32 cellular contexts compared by ENCODE assay signal in genomic region chr14:105219043-105219612, GRCh38. TPM values are rescaled to one million over a fixed set of nuclear protein-coding genes. Genes with fewer than 3 reads are reported as not detected.
"Had no signal": no experiment of that assay in that cellular context is flagged by ENCODE, and none has a peak within 500 bp of the region (broad histone marks: within the 10 kb centered on the region; RNA-seq: fewer than 3 reads in every experiment).

No MANE protein-coding gene starts in this region.

- H3K27ac Mint-ChIP-seq: activated CD4-positive, alpha-beta T cell treated with anti-CD3 and anti-CD28 coated beads for 36 hours; activated CD4-positive, alpha-beta T cell treated with anti-CD3 and anti-CD28 coated beads, Interleukin-2, amount 10 ng/mL, durations not matched to agents 7 days and 5 days; activated naive CD4-positive, alpha-beta T cell treated with anti-CD3 and anti-CD28 coated beads, Interleukin-2, amount 10 ng/mL, durations not matched to agents 7 days and 5 days; activated naive CD8-positive, alpha-beta T cell treated with anti-CD3 and anti-CD28 coated beads, Interleukin-2, amount 10 ng/mL, durations not matched to agents 7 days and 5 days; activated T-helper 1 cell treated with anti-CD3 and anti-CD28 coated beads, Interleukin-12 subunit alpha, Interleukin-12 subunit beta, Interleukin-2, Interleukin-4 antibody, amounts not matched to agents 30 ng/mL and 10 ng/mL and 1 ng/mL, durations not matched to agents 14 hours and 24 hours and 36 hours; T-helper 1 cell treated with Interleukin-12 subunit alpha and Interleukin-12 subunit beta and Interleukin-4 antibody, amounts not matched to agents 30 μg/mL and 1 μg/mL, for 36 hours; T-helper 2 cell treated with Interferon-gamma antibody and Interleukin-4, amounts not matched to agents 5 μg/mL and 100 μg/mL, for 36 hours had no signal

- ATAC-seq: activated CD4-positive, alpha-beta T cell treated with anti-CD3 and anti-CD28 coated beads for 36 hours; activated CD4-positive, CD25-positive, alpha-beta regulatory T cell treated with anti-CD3 and anti-CD28 coated beads, Interleukin-2, amount 50 U/mL, for 24 hours; activated CD8-positive, alpha-beta T cell treated with anti-CD3 and anti-CD28 coated beads, Interleukin-2, amount 10 ng/mL, durations not matched to agents 7 days and 5 days; activated T-cell treated with anti-CD3 and anti-CD28 coated beads, Interleukin-2, amount 50 U/mL, for 4 hours; Panc1 had no signal

- H3K36me3 ChIP-seq: MG63 had no signal

- H3K27me3 ChIP-seq: ascending aorta, cardiac muscle cell, MG63, SJCRH30 had no signal

- H3K9me3 Mint-ChIP-seq: activated CD4-positive, alpha-beta T cell treated with anti-CD3 and anti-CD28 coated beads, Interleukin-2, amount 10 ng/mL, durations not matched to agents 7 days and 5 days; activated naive CD8-positive, alpha-beta T cell treated with anti-CD3 and anti-CD28 coated beads, Interleukin-2, amount 10 ng/mL, durations not matched to agents 7 days and 5 days; activated T-cell treated with anti-CD3 and anti-CD28 coated beads, Interleukin-2, amount 50 U/mL, for 4 hours; activated T-helper 1 cell treated with anti-CD3 and anti-CD28 coated beads, Interleukin-12 subunit alpha, Interleukin-12 subunit beta, Interleukin-2, Interleukin-4 antibody, amounts not matched to agents 30 ng/mL and 10 ng/mL and 1 ng/mL, durations not matched to agents 14 hours and 24 hours and 36 hours; central memory CD8-positive, alpha-beta T cell; T-helper 1 cell treated with Interleukin-12 subunit alpha and Interleukin-12 subunit beta and Interleukin-4 antibody, amounts not matched to agents 30 μg/mL and 1 μg/mL, for 36 hours; T-helper 2 cell treated with Interferon-gamma antibody and Interleukin-4, amounts not matched to agents 5 μg/mL and 100 μg/mL, for 36 hours had no signal

- H3K27me3 Mint-ChIP-seq: activated CD4-positive, alpha-beta T cell treated with anti-CD3 and anti-CD28 coated beads for 36 hours; activated CD4-positive, alpha-beta T cell treated with anti-CD3 and anti-CD28 coated beads, Interleukin-2, amount 10 ng/mL, durations not matched to agents 7 days and 5 days; activated naive CD4-positive, alpha-beta T cell treated with anti-CD3 and anti-CD28 coated beads, Interleukin-2, amount 10 ng/mL, durations not matched to agents 7 days and 5 days; activated naive CD8-positive, alpha-beta T cell treated with anti-CD3 and anti-CD28 coated beads, Interleukin-2, amount 10 ng/mL, durations not matched to agents 7 days and 5 days; central memory CD8-positive, alpha-beta T cell had no signal

- H3K27ac ChIP-seq: ascending aorta, cardiac muscle cell, SJCRH30, SK-N-MC had no signal

- H3K4me1 Mint-ChIP-seq: activated CD4-positive, alpha-beta T cell treated with anti-CD3 and anti-CD28 coated beads for 36 hours; activated CD4-positive, alpha-beta T cell treated with anti-CD3 and anti-CD28 coated beads, Interleukin-2, amount 10 ng/mL, durations not matched to agents 7 days and 5 days; activated naive CD4-positive, alpha-beta T cell treated with anti-CD3 and anti-CD28 coated beads, Interleukin-2, amount 10 ng/mL, durations not matched to agents 7 days and 5 days had no signal

- H3K4me3 Mint-ChIP-seq: activated CD4-positive, alpha-beta T cell treated with anti-CD3 and anti-CD28 coated beads for 36 hours; activated CD4-positive, alpha-beta T cell treated with anti-CD3 and anti-CD28 coated beads, Interleukin-2, amount 10 ng/mL, durations not matched to agents 7 days and 5 days; activated CD8-positive, alpha-beta T cell treated with anti-CD3 and anti-CD28 coated beads, Interleukin-2, amount 10 ng/mL, durations not matched to agents 7 days and 5 days; activated naive CD4-positive, alpha-beta T cell treated with anti-CD3 and anti-CD28 coated beads, Interleukin-2, amount 10 ng/mL, durations not matched to agents 7 days and 5 days; activated naive CD8-positive, alpha-beta T cell treated with anti-CD3 and anti-CD28 coated beads, Interleukin-2, amount 10 ng/mL, durations not matched to agents 7 days and 5 days; activated T-cell treated with anti-CD3 and anti-CD28 coated beads, Interleukin-2, amount 50 U/mL, for 4 hours; activated T-helper 1 cell treated with anti-CD3 and anti-CD28 coated beads, Interleukin-12 subunit alpha, Interleukin-12 subunit beta, Interleukin-2, Interleukin-4 antibody, amounts not matched to agents 30 ng/mL and 10 ng/mL and 1 ng/mL, durations not matched to agents 14 hours and 24 hours and 36 hours; central memory CD8-positive, alpha-beta T cell; T-helper 1 cell treated with Interleukin-12 subunit alpha and Interleukin-12 subunit beta and Interleukin-4 antibody, amounts not matched to agents 30 μg/mL and 1 μg/mL, for 36 hours; T-helper 2 cell treated with Interferon-gamma antibody and Interleukin-4, amounts not matched to agents 5 μg/mL and 100 μg/mL, for 36 hours had no signal

- H3K4me1 ChIP-seq: ascending aorta had no signal

- H3K9me3 ChIP-seq: ascending aorta, MG63, SJCRH30 had no signal

- H3K4me3 ChIP-seq: ascending aorta, cardiac muscle cell, MG63, SJCRH30, SK-N-MC had no signal

- DNase-seq: activated CD4-positive, alpha-beta T cell treated with anti-CD3 and anti-CD28 coated beads for 36 hours; activated CD4-positive, alpha-beta T cell treated with anti-CD3 and anti-CD28 coated beads, Interleukin-2, amount 10 ng/mL, durations not matched to agents 7 days and 5 days; activated CD4-positive, alpha-beta T cell treated with anti-CD3 and anti-CD28 coated beads, Interleukin-2, amount 50 U/mL, for 48 hours; activated CD8-positive, alpha-beta memory T cell treated with anti-CD3 and anti-CD28 coated beads, Interleukin-2, amount 50 U/mL, for 4 hours; activated CD8-positive, alpha-beta T cell treated with anti-CD3 and anti-CD28 coated beads, Interleukin-2, amount 10 ng/mL, durations not matched to agents 7 days and 5 days; activated naive CD4-positive, alpha-beta T cell treated with anti-CD3 and anti-CD28 coated beads, Interleukin-2, amount 10 ng/mL, durations not matched to agents 7 days and 5 days; activated naive CD8-positive, alpha-beta T cell treated with anti-CD3 and anti-CD28 coated beads, Interleukin-2, amount 10 ng/mL, durations not matched to agents 7 days and 5 days; activated T-cell treated with anti-CD3 and anti-CD28 coated beads for 4 hours; activated T-cell treated with anti-CD3 and anti-CD28 coated beads, Interleukin-2, amount 50 U/mL, for 4 hours; amygdala; Kasumi-1; KG1; MG63; NCI-H1048; NCI-H1105 treated with DMSO at 0.1 percent for 48 hours; NCI-H1436; NCI-H1694; NCI-H2029; NCI-H345; NCI-H524 treated with DMSO at 0.1 percent for 48 hours; SHP77; SJCRH30 had no signal

RNA-seq across cellular contexts. Expression of gene BTBD6, which starts 29.2 kb away (rescaled TPM):
- total RNA-seq: SJCRH30 had no signal

RNA-seq across cellular contexts. Expression of gene JAG2, which starts 50.6 kb away (rescaled TPM):
- total RNA-seq: RPMI7951 had no signal
